ENCODE assay signal across 12 cellular contexts in genomic region chr2:95073856-95074662, GRCh38. TPM values are rescaled to one million over a fixed set of nuclear protein-coding genes. Genes with fewer than 3 reads are reported as not detected.
DNase-seq lines count a peak whose midpoint lies in the region; ATAC-seq, FAIRE-seq and TF ChIP-seq lines count a peak whose summit lies in the region.
"Had no signal": no experiment of that assay in that cellular context is flagged by ENCODE, and none has a peak within 500 bp of the region (broad histone marks: within the 10 kb centered on the region; RNA-seq: fewer than 3 reads in every experiment).

No MANE protein-coding gene starts in this region.

- no peaks in the 10 kb centered on the region for H3K9me3 Mint-ChIP-seq in CD4-positive, alpha-beta T cell
- peaks cover 0 to 6% (median 0%) of the 10 kb centered on the region in 11 donors for H3K9me3 Mint-ChIP-seq in naive thymus-derived CD4-positive, alpha-beta T cell

- no peak for TF ChIP-seq CTCF in CD4-positive, alpha-beta T cell (IDR thresholded peaks at IDR 0.05)
- TF ChIP-seq CTCF in GM12878 (IDR thresholded peaks at IDR 0.05 in 2 of 3, conservative IDR thresholded peaks at IDR 0.05 in 1 of 3; ENCODE audit: control insufficient read depth in 2 of 3, extremely low read depth in 1 of 3, insufficient read depth in 1 of 3, low read depth in 3 of 3, low read length in 3 of 3) (no peak), prostate gland (IDR thresholded peaks at IDR 0.05) (no peak)

- CTCF ChIA-PET in CD4-positive, alpha-beta T cell (lab: Charles Lee), result interaction anchor here (0.8 to 10.4 kb wide), 4 partner anchors 11 to 50 kb away, joined by 3 to 223 read pairs (median 30); partner anchors contain the start of gene MAL
- CTCF ChIA-PET in GM12878 (lab: Yijun Ruan, JAX), result interaction anchor here (1.5 to 12.6 kb wide), 4 partner anchors 8 to 49 kb away, joined by 3 to 339 read pairs (median 79); partner anchors contain the start of genes MAL and MRPS5
- CTCF ChIA-PET in naive thymus-derived CD4-positive, alpha-beta T cell (lab: Charles Lee), result interaction anchor here (0.9 to 14.9 kb wide), 7 partner anchors 11 to 51 kb away, joined by 3 to 502 read pairs (median 9); partner anchors contain the start of genes MAL and MRPS5

- 26% methylated on average over 18 of the region's 18 CpGs for WGBS in GM12878 (ENCODE audit: insufficient coverage, insufficient replicate concordance, low lambda C conversion rate, missing lambda C conversion rate)
- 91% methylated on average over 16 of the region's 18 CpGs for WGBS in prostate gland

- peak overlapping the region; percentile 92 for H3K27ac ChIP-seq in CD4-positive, alpha-beta T cell (ENCODE audit: low read depth, low read length)
- H3K27ac ChIP-seq in GM12878 (ENCODE audit: control insufficient read depth, insufficient read depth), result no peak overlapping the region
- peak overlapping the region; percentile 80 for H3K27ac ChIP-seq in naive thymus-derived CD4-positive, alpha-beta T cell (ENCODE audit: low read depth, low read length)
- H3K27ac ChIP-seq in prostate gland, result no peak overlapping the region
- H3K27ac ChIP-seq: thoracic aorta had no signal

- H3K9me3 ChIP-seq in CD4-positive, alpha-beta T cell (ENCODE audit: control insufficient read depth, low read length), result no peaks in the 10 kb centered on the region
- no peaks in the 10 kb centered on the region for H3K9me3 ChIP-seq in GM12878 (replicated peaks; ENCODE audit: control insufficient read depth, insufficient read depth, low read length)
- no peaks in the 10 kb centered on the region for H3K9me3 ChIP-seq in naive thymus-derived CD4-positive, alpha-beta T cell (ENCODE audit: control insufficient read depth in 2 of 3, low read length in 3 of 3)
- H3K9me3 ChIP-seq in prostate gland, result no peaks in the 10 kb centered on the region
- H3K9me3 ChIP-seq: thoracic aorta had no signal

- TF ChIP-seq RAD21 in GM12878 (IDR thresholded peaks at IDR 0.05; ENCODE audit: insufficient read depth, low read depth, low read length), result no peak

- no peaks in the 10 kb centered on the region for H3K27me3 Mint-ChIP-seq in CD4-positive, alpha-beta T cell
- no peaks in the 10 kb centered on the region for H3K27me3 Mint-ChIP-seq in naive thymus-derived CD4-positive, alpha-beta T cell

- H3K36me3 ChIP-seq in GM12878 (ENCODE audit: control insufficient read depth in 2 of 2, insufficient read depth in 2 of 2, low read length in 1 of 2) (no peaks in the 10 kb centered on the region), prostate gland (no peaks in the 10 kb centered on the region)
- no peaks in the 10 kb centered on the region for H3K36me3 ChIP-seq in naive thymus-derived CD4-positive, alpha-beta T cell (ENCODE audit: control insufficient read depth in 2 of 3, insufficient read depth in 3 of 3, low read length in 3 of 3)
- H3K36me3 ChIP-seq: thoracic aorta had no signal

- H2AFZ ChIP-seq in GM12878 (ENCODE audit: control insufficient read depth, low read depth, low read length), result peak overlapping the region; percentile 45

- H3K9ac ChIP-seq in GM12878 (ENCODE audit: control insufficient read depth, insufficient read depth, low read length), result no peak overlapping the region

- H3K4me3 ChIP-seq in GM12878 (no peak overlapping the region), prostate gland (no peak overlapping the region)
- H3K4me3 ChIP-seq in naive thymus-derived CD4-positive, alpha-beta T cell (ENCODE audit: low read length), result peak overlapping the region; percentile 90
- H3K4me3 ChIP-seq: thoracic aorta had no signal

- no peak for ATAC-seq in CD4-positive, alpha-beta T cell (ENCODE audit: poor library complexity)
- ATAC-seq in GM12878, result no peak
- no peak for ATAC-seq in naive thymus-derived CD4-positive, alpha-beta T cell

- RAD21 ChIA-PET in GM12878 (lab: Charles Lee; ENCODE audit: unreplicated experiment), result interaction anchor here (0.8 to 2.0 kb wide), 3 partner anchors 11 to 51 kb away, joined by 3 to 8 read pairs (median 7); no protein-coding TSS in a partner anchor

- intact Hi-C loops in CD4-positive, alpha-beta T cell (cut with DNase I, micrococcal nuclease), result loop anchor here (2.0 kb wide), 2 partner anchors 15 to 19 kb away; no protein-coding TSS in a partner anchor
- intact Hi-C loops in GM12878 (cut with micrococcal nuclease; ENCODE audit: unreplicated experiment) (no loop called here), prostate gland (cut with DNase I) (no loop called here)
- intact Hi-C loops in naive thymus-derived CD4-positive, alpha-beta T cell (cut with micrococcal nuclease), result loop anchor here (1.0 to 10.0 kb wide), 3 partner anchors 12 to 271 kb away; partner anchors contain the start of gene ZNF2 (in 1 of the 2)

- peak overlapping the region; percentile 90 for H3K4me3 Mint-ChIP-seq in CD4-positive, alpha-beta T cell
- H3K4me3 Mint-ChIP-seq in naive thymus-derived CD4-positive, alpha-beta T cell, result peak overlapping the region; percentile 85 to 97 (median 93)

- in situ Hi-C loops in GM12878 (cut with MboI), result no loop called here

- peak overlapping the region; percentile 8; the same call in 1 of the 2 replicates for H3K4me2 ChIP-seq in GM12878 (ENCODE audit: control insufficient read depth, insufficient read depth)

- no peak for TF ChIP-seq EP300 in GM12878 (IDR thresholded peaks at IDR 0.05; ENCODE audit: borderline replicate concordance in 1 of 2, control insufficient read depth in 1 of 2, low read depth in 2 of 2, low read length in 2 of 2)

- FAIRE-seq in GM12878 (lab: Jason Lieb, UNC), result no peak

- BruUV-seq in GM12878 (replicated peaks; lab: Mats Ljungman, UMichigan), result no TSS peak

- POLR2A ChIA-PET in CD4-positive, alpha-beta T cell (lab: Charles Lee), result interaction anchor here (1.0 to 10.3 kb wide), 15 partner anchors 10 to 1464 kb away, joined by 3 to 749 read pairs (median 10); partner anchors contain the start of genes ARID5A, MAL, MRPS5 and ZNF2
- POLR2A ChIA-PET in GM12878 (lab: Charles Lee), result interaction anchor here (1.4 to 1.7 kb wide), 2 partner anchors 11 to 52 kb away, joined by 3 to 5 read pairs; no protein-coding TSS in a partner anchor
- POLR2A ChIA-PET in naive thymus-derived CD4-positive, alpha-beta T cell (lab: Charles Lee), result interaction anchor here (0.7 to 15.7 kb wide), 10 partner anchors 17 to 1076 kb away, joined by 3 to 1031 read pairs (median 20); partner anchors contain the start of genes MAL, MRPS5, ZNF2 and ZNF514

- no peak for TF ChIP-seq POLR2A in GM12878 (IDR thresholded peaks at IDR 0.05; ENCODE audit: low read depth, low read length)
- TF ChIP-seq POLR2A in prostate gland (IDR thresholded peaks at IDR 0.05), result no peak

- SMC1A ChIA-PET in GM12878 (lab: Charles Lee; ENCODE audit: uncharacterized antibody, unreplicated experiment), result interaction anchor here (2.3 to 3.2 kb wide), 3 partner anchors 11 to 87 kb away, joined by 5 to 26 read pairs (median 21); no protein-coding TSS in a partner anchor

- no peaks in the 10 kb centered on the region for H3K27me3 ChIP-seq in CD4-positive, alpha-beta T cell (ENCODE audit: control insufficient read depth, insufficient read depth, low read length)
- no peaks in the 10 kb centered on the region; a peak in 2 of 4 replicates for H3K27me3 ChIP-seq in GM12878 (replicated peaks in 1 of 2; ENCODE audit: control insufficient read depth in 2 of 2, insufficient read depth in 2 of 2, low read length in 1 of 2)
- no peaks in the 10 kb centered on the region for H3K27me3 ChIP-seq in naive thymus-derived CD4-positive, alpha-beta T cell (ENCODE audit: control insufficient read depth in 2 of 2, insufficient read depth in 2 of 2, low read length in 2 of 2)
- no peaks in the 10 kb centered on the region for H3K27me3 ChIP-seq in prostate gland (replicated peaks; ENCODE audit: insufficient read depth)

- H3K4me1 ChIP-seq in GM12878 (ENCODE audit: control insufficient read depth, insufficient read depth, low read length), result peaks cover 14% of the 10 kb centered on the region
- H3K4me1 ChIP-seq in naive thymus-derived CD4-positive, alpha-beta T cell (ENCODE audit: control insufficient read depth in 2 of 2, insufficient read depth in 2 of 2, low read length in 2 of 2), result peaks cover 22 to 67% of the 10 kb centered on the region in 2 donors
- no peaks in the 10 kb centered on the region for H3K4me1 ChIP-seq in prostate gland (replicated peaks)

- H3K79me2 ChIP-seq in GM12878 (ENCODE audit: control insufficient read depth, insufficient read depth, low read length), result no peaks in the 10 kb centered on the region

- no peaks in the 10 kb centered on the region for H4K20me1 ChIP-seq in GM12878 (ENCODE audit: control insufficient read depth, insufficient read depth)

- no peaks in the 10 kb centered on the region for H3K36me3 Mint-ChIP-seq in CD4-positive, alpha-beta T cell (ENCODE audit: low read depth)
- peaks cover 0 to 31% (median 0%) of the 10 kb centered on the region in 5 donors for H3K36me3 Mint-ChIP-seq in naive thymus-derived CD4-positive, alpha-beta T cell

- H3K4me1 Mint-ChIP-seq in CD4-positive, alpha-beta T cell (ENCODE audit: low read depth), result peaks cover 75% of the 10 kb centered on the region
- H3K4me1 Mint-ChIP-seq in naive thymus-derived CD4-positive, alpha-beta T cell, result peaks cover 18 to 77% (median 72%) of the 10 kb centered on the region in 7 donors

- H3K27ac Mint-ChIP-seq in CD4-positive, alpha-beta T cell, result peak overlapping the region; percentile 93
- H3K27ac Mint-ChIP-seq in naive thymus-derived CD4-positive, alpha-beta T cell, result peak overlapping the region; percentile 96 to 99 (median 98)

- DNase-seq in CD4-positive, alpha-beta T cell, result no peak
- DNase-seq in LHCN-M2 (ENCODE audit: low read depth), result peak; percentile 22
- no peak for DNase-seq in GM12878 (ENCODE audit: low read depth, low spot score)
- no peak for DNase-seq in naive thymus-derived CD4-positive, alpha-beta T cell
- DNase-seq in prostate gland (ENCODE audit: low spot score), result no peak
- no peak for DNase-seq in NCI-H345 treated with DMSO at 0.1 percent for 48 hours (lab: John Stamatoyannopoulos, UW; ENCODE audit: unreplicated experiment)
- no peak for DNase-seq in stimulated activated CD4-positive, alpha-beta T cell treated with anti-CD3 and anti-CD28 coated beads, Interleukin-12 subunit alpha, Interleukin-12 subunit beta, amount 100 ng/mL, for 4 hours
- DNase-seq in CD1c-positive myeloid dendritic cell (ENCODE audit: extremely low spot score), result no peak
- DNase-seq: Karpas-422, NCI-H2081 treated with DMSO at 0.1 percent for 48 hours had no signal

RNA-seq across cellular contexts. Expression of gene MRPS5, which starts 47.5 kb away (rescaled TPM):
- 10 to 100 TPM; 15.3 to 16.3 TPM for total RNA-seq in CD4-positive, alpha-beta T cell
- total RNA-seq in LHCN-M2 (2014; rRNA removed) (40.5 and 44.8 TPM in 2 replicates), GM12878 (2014; rRNA removed) (70.6 and 82.1 TPM in 2 replicates), GM12878 (2014; rRNA removed; fragmentation: Illumina TruSeq; extraction: Trizol) (73.2 and 77.9 TPM in 2 replicates), GM12878 (2021) (54.3 and 58.1 TPM in 2 replicates), prostate gland (10 to 100 TPM; 35.0 to 49.9 TPM)
- polyA plus RNA-seq in LHCN-M2 (2012), result 38.6 TPM
- 70.4 and 75.6 TPM in 2 replicates for total RNA-seq in GM12878 (2013; cell fraction: nucleolus; rRNA removed)
- polyA plus RNA-seq in GM12878 (2011; ENCODE audit: low read depth), result 24.8 TPM
- polyA plus RNA-seq in GM12878 (2011; rRNA removed) (86.6 and 93.6 TPM in 2 replicates), GM12878 (2014; fragmentation: Illumina TruSeq; extraction: Trizol) (88.5 and 90.5 TPM in 2 replicates), GM12878 (2014; fragmentation: Nextera tagmentation; extraction: Ambion mirVana) (10 to 100 TPM; 54.8 to 77.0 TPM), GM12878 (2014; rRNA removed) (90.0 and 93.0 TPM in 2 replicates), GM12878 (2016; fragmentation: Nextera tagmentation; extraction: Ambion mirVana) (10 to 100 TPM; 68.9 to 75.7 TPM)
- polyA plus RNA-seq in GM12878 (2011; cell fraction: cytosol; rRNA removed), result 65.6 and 74.2 TPM in 2 replicates
- polyA plus RNA-seq in GM12878 (2011; cell fraction: nucleus; rRNA removed), result 82.7 and 95.6 TPM in 2 replicates
- polyA plus RNA-seq in GM12878 (2012), result 42.6 and 52.4 TPM in 2 replicates
- 44.3 and 47.5 TPM in 2 replicates for polyA minus RNA-seq in GM12878 (2011; rRNA and poly(A)+ RNA removed)
- 20.6 and 21.8 TPM in 2 replicates for polyA minus RNA-seq in GM12878 (2011; cell fraction: cytosol; rRNA and poly(A)+ RNA removed)
- polyA minus RNA-seq in GM12878 (2011; cell fraction: nucleus; rRNA and poly(A)+ RNA removed), result 28.8 and 49.8 TPM in 2 replicates
- 10 to 100 TPM; 26.3 to 72.9 (median 60.5) TPM for total RNA-seq in naive thymus-derived CD4-positive, alpha-beta T cell
- 10 to 100 TPM; 38.6 to 41.5 TPM for polyA plus RNA-seq in naive thymus-derived CD4-positive, alpha-beta T cell

RNA-seq across cellular contexts. Expression of gene MAL, which starts 48.6 kb away (rescaled TPM):
- total RNA-seq in CD4-positive, alpha-beta T cell, result 100 to 1,000 TPM; 101 to 102 TPM
- total RNA-seq in LHCN-M2 (2014; rRNA removed) (not detected in 2 replicates), GM12878 (2014; rRNA removed) (1.7 and 1.9 TPM in 2 replicates), GM12878 (2014; rRNA removed; fragmentation: Illumina TruSeq; extraction: Trizol) (1.1 and 1.3 TPM in 2 replicates), GM12878 (2021) (1.2 and 1.8 TPM in 2 replicates), prostate gland (1 to 10 TPM; 3.1 to 8.0 TPM)
- polyA plus RNA-seq in LHCN-M2 (2012), result not detected
- 15.0 and 16.0 TPM in 2 replicates for total RNA-seq in GM12878 (2013; cell fraction: nucleolus; rRNA removed)
- polyA plus RNA-seq in GM12878 (2011; ENCODE audit: low read depth), result 6.6 TPM
- polyA plus RNA-seq in GM12878 (2011; rRNA removed) (3.0 and 4.5 TPM in 2 replicates), GM12878 (2014; fragmentation: Illumina TruSeq; extraction: Trizol) (1.6 and 2.4 TPM in 2 replicates), GM12878 (2014; fragmentation: Nextera tagmentation; extraction: Ambion mirVana) (1 to 10 TPM; 1.4 to 1.8 TPM), GM12878 (2014; rRNA removed) (1.4 and 1.7 TPM in 2 replicates), GM12878 (2016; fragmentation: Nextera tagmentation; extraction: Ambion mirVana) (1 to 10 TPM; 2.4 to 3.1 TPM)
- polyA plus RNA-seq in GM12878 (2011; cell fraction: cytosol; rRNA removed), result 6.5 and 8.7 TPM in 2 replicates
- polyA plus RNA-seq in GM12878 (2011; cell fraction: nucleus; rRNA removed), result 3.5 and 4.5 TPM in 2 replicates
- polyA plus RNA-seq in GM12878 (2012), result 14.4 and 19.8 TPM in 2 replicates
- 1.8 and 2.3 TPM in 2 replicates for polyA minus RNA-seq in GM12878 (2011; rRNA and poly(A)+ RNA removed)
- 1.7 and 4.0 TPM in 2 replicates for polyA minus RNA-seq in GM12878 (2011; cell fraction: cytosol; rRNA and poly(A)+ RNA removed)
- 0.60 and 0.77 TPM in 2 replicates for polyA minus RNA-seq in GM12878 (2011; cell fraction: nucleus; rRNA and poly(A)+ RNA removed)
- 100 to 1,000 TPM; 124 to 575 (median 159) TPM for total RNA-seq in naive thymus-derived CD4-positive, alpha-beta T cell
- 100 to 1,000 TPM; 355 to 408 TPM for polyA plus RNA-seq in naive thymus-derived CD4-positive, alpha-beta T cell
- total RNA-seq: lung microvascular endothelial cell, thoracic aorta had no signal

Comparison
In these comparisons a context has a peak if more than half of its experiments do, and no peak if none do; other contexts are left out.
1. H3K27ac ChIP-seq: peak in CD4-positive, alpha-beta T cell (single experiment) and naive thymus-derived CD4-positive, alpha-beta T cell (single experiment); none in GM12878 (single experiment) and prostate gland (0 of 2).
2. RNA of gene MAL, which starts 48.6 kb away (total RNA-seq): 124 to 575 TPM in naive thymus-derived CD4-positive, alpha-beta T cell and 101 to 102 TPM in CD4-positive, alpha-beta T cell; 3.1 to 8.0 TPM in prostate gland, 1.1 to 16.0 TPM in GM12878 and not detected in LHCN-M2; every median in the first group is over 4 times any median in the second.
3. intact Hi-C loops: an anchor here in CD4-positive, alpha-beta T cell (2.0 kb wide) and naive thymus-derived CD4-positive, alpha-beta T cell (1.0 to 10.0 kb wide); none called in GM12878 and prostate gland.